ENCODE assay signal across 8 cellular contexts in the genomic region with DNA sequence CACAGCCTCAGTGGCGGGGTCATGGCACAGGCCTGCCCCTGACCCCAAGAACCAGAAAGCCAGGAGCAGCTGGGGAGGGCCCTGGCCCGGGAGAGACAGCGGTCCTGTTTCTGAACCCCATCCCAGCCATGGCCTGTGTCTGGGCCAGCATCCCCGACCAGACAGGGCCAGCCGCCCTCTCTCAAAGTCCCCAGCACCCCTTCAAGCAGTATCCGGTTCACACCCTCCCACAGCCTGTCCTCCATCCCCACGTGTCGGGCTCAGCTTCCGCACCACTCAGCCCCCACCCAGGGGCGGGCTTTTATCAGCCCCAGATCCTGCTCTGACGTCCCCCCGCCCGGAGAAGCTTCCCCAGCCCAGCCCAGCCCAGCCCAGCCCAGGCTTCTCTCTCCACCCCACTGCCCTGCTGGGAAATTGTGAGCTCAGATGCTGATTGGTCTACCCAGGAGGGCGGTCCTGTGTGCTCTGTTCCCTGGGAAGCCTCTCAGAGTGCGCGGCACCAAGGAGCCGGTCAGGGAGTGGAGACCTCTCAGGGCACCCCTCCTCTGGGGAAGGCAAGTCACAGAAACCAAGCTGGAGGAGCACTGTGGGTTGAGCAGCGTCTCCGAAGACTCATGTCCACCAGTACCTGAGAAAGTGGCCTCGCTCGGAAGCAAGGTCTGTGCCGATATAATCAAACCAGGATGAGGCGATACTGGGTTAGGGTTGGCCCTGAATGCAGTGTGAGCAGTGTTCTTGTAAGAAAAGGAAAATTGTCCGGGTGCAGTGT. TPM values are rescaled to one million over a fixed set of nuclear protein-coding genes. Genes with fewer than 3 reads are reported as not detected.
DNase-seq lines count a peak whose midpoint lies in the region; ATAC-seq and TF ChIP-seq lines count a peak whose summit lies in the region.

No MANE protein-coding gene starts in this region.

- H3K9ac ChIP-seq in subcutaneous abdominal adipose tissue (ENCODE audit: low read length in 5 of 5): peak overlapping the region; percentile 26 to 81 (median 73)

- H3K4me1 Mint-ChIP-seq in activated naive CD4-positive, alpha-beta T cell treated with anti-CD3 and anti-CD28 coated beads for 36 hours (ENCODE audit: low read depth): peaks cover 15% of the 10 kb centered on the region

- no peaks in the 10 kb centered on the region for H3K27me3 ChIP-seq in gastroesophageal sphincter
- no peaks in the 10 kb centered on the region for H3K27me3 ChIP-seq in subcutaneous abdominal adipose tissue (ENCODE audit: control insufficient read depth in 5 of 5, insufficient read depth in 4 of 5, low read length in 5 of 5)

- H3K9me3 ChIP-seq in gastroesophageal sphincter (no peaks in the 10 kb centered on the region), subcutaneous abdominal adipose tissue (ENCODE audit: control insufficient read depth in 5 of 5, low read length in 5 of 5) (no peaks in the 10 kb centered on the region)

- CTCF ChIA-PET in activated naive CD4-positive, alpha-beta T cell treated with anti-CD3 and anti-CD28 coated beads for 36 hours (lab: Charles Lee): interaction anchor here (1.4 to 6.9 kb wide), 3 partner anchors 116 to 192 kb away, joined by 4 to 129 read pairs (median 7); a partner anchor contains a TSS

- peak overlapping the region; percentile 84 for H3K27ac Mint-ChIP-seq in activated naive CD4-positive, alpha-beta T cell treated with anti-CD3 and anti-CD28 coated beads for 36 hours

- no peak for TF ChIP-seq EP300 in gastroesophageal sphincter (IDR thresholded peaks at IDR 0.05)

- intact Hi-C loops in activated naive CD4-positive, alpha-beta T cell treated with anti-CD3 and anti-CD28 coated beads for 36 hours (cut with micrococcal nuclease): loop anchor here (1.0 to 5.0 kb wide), 4 partner anchors 101 to 348 kb away; a partner anchor contains a TSS

- no peaks in the 10 kb centered on the region for H3K27me3 Mint-ChIP-seq in activated naive CD4-positive, alpha-beta T cell treated with anti-CD3 and anti-CD28 coated beads for 36 hours (ENCODE audit: low read depth)

- H3K4me3 Mint-ChIP-seq in activated naive CD4-positive, alpha-beta T cell treated with anti-CD3 and anti-CD28 coated beads for 36 hours: peak overlapping the region; percentile 93

- DNase-seq in D341Med (ENCODE audit: low spot score): peak; percentile 61
- DNase-seq in SHP77 treated with DMSO at 0.1 percent for 48 hours (lab: John Stamatoyannopoulos, UW): peak; percentile 55
- DNase-seq in activated naive CD4-positive, alpha-beta T cell treated with anti-CD3 and anti-CD28 coated beads for 36 hours: peak; percentile 94
- peak in 50 of 56 donors; percentile 10 to 81 (median 52) for DNase-seq in nucleus accumbens (lab: John Stamatoyannopoulos, UW)

- H3K4me1 ChIP-seq in gastroesophageal sphincter (peaks cover 0 to 64% (median 39%) of the 10 kb centered on the region in 3 donors), subcutaneous abdominal adipose tissue (ENCODE audit: control insufficient read depth in 5 of 5, insufficient read depth in 5 of 5, low read length in 5 of 5) (peaks cover 5 to 49% (median 38%) of the 10 kb centered on the region in 5 donors)

- peak; percentile 73 to 80 for TF ChIP-seq POLR2A in gastroesophageal sphincter (IDR thresholded peaks at IDR 0.05)

- H3K36me3 ChIP-seq in gastroesophageal sphincter (no peaks in the 10 kb centered on the region), subcutaneous abdominal adipose tissue (ENCODE audit: control insufficient read depth in 5 of 5, insufficient read depth in 5 of 5, low read length in 5 of 5) (no peaks in the 10 kb centered on the region)

- H3K36me3 Mint-ChIP-seq in activated naive CD4-positive, alpha-beta T cell treated with anti-CD3 and anti-CD28 coated beads for 36 hours (ENCODE audit: low read depth): no peaks in the 10 kb centered on the region

- H3K27ac ChIP-seq in gastroesophageal sphincter (peak overlapping the region; percentile 67 to 99 (median 90)), subcutaneous abdominal adipose tissue (ENCODE audit: low read depth, low read length) (peak overlapping the region; percentile 46)

- 0% methylated on average over 1 of the region's 24 CpGs; no CpG with 5 or more reads in 1 of the 2 donors for WGBS in gastroesophageal sphincter (ENCODE audit: low coverage in 1 of 2), 2 donors

- no peak for TF ChIP-seq CTCF in gastroesophageal sphincter (IDR thresholded peaks at IDR 0.05)

- peak overlapping the region; percentile 31 to 54 for H3K4me3 ChIP-seq in gastroesophageal sphincter
- peak overlapping the region; percentile 70 to 82 (median 78) for H3K4me3 ChIP-seq in subcutaneous abdominal adipose tissue (ENCODE audit: low read depth in 1 of 5, low read length in 5 of 5)

- no peaks in the 10 kb centered on the region for H3K9me3 Mint-ChIP-seq in activated naive CD4-positive, alpha-beta T cell treated with anti-CD3 and anti-CD28 coated beads for 36 hours

- peak; percentile 30 for ATAC-seq in HG02973 (IDR thresholded peaks at IDR 0.05; ENCODE audit: unreplicated experiment)
- ATAC-seq in gastroesophageal sphincter: peak; percentile 90
- ATAC-seq in HG02642 (IDR thresholded peaks at IDR 0.05; ENCODE audit: poor library complexity, unreplicated experiment): no peak

RNA-seq across cellular contexts. Expression of a gene that starts 4.7 kb away (rescaled TPM):
- 10 to 100 TPM; 48.2 to 54.4 TPM for total RNA-seq in activated naive CD4-positive, alpha-beta T cell treated with anti-CD3 and anti-CD28 coated beads for 36 hours
- total RNA-seq in gastroesophageal sphincter: 10 to 100 TPM; 25.8 to 51.1 (median 43.3) TPM

RNA-seq across cellular contexts. Expression of a gene that starts 28.9 kb away (rescaled TPM):
- 10 to 100 TPM; 25.5 to 26.3 TPM for total RNA-seq in activated naive CD4-positive, alpha-beta T cell treated with anti-CD3 and anti-CD28 coated beads for 36 hours
- total RNA-seq in gastroesophageal sphincter: 100 to 1,000 TPM in 1 of 4 donors, 10 to 100 TPM in 3; 60.2 to 157 (median 79.0) TPM
